In genomic region chr2:234771985-234772774, GRCh38 we compare ENCODE assay signal across 1 cellular context.
TF ChIP-seq lines count a peak whose summit lies in the region.

No MANE protein-coding gene starts in this region.

TF ChIP-seq in HCT116, 20 proteins besides CTCF, POLR2A, EP300 and RAD21 (continued from another document):
- TF ChIP-seq REST (IDR thresholded peaks at IDR 0.05; ENCODE audit: low read depth) (no peak), MAX (IDR thresholded peaks at IDR 0.05) (no peak), EGR1 (IDR thresholded peaks at IDR 0.05; ENCODE audit: low read depth) (no peak), SIN3A (IDR thresholded peaks at IDR 0.05; ENCODE audit: low read depth) (no peak)
